In genomic region chr1:9826087-9826486, GRCh38 we compare ENCODE assay signal across 8 cellular contexts. TPM values are rescaled to one million over a fixed set of nuclear protein-coding genes. Genes with fewer than 3 reads are reported as not detected.
A peak's percentile ranks its signal among the peaks of the same experiment; 100 is the strongest.
DNase-seq lines count a peak whose midpoint lies in the region; ATAC-seq and TF ChIP-seq lines count a peak whose summit lies in the region.

No MANE protein-coding gene starts in this region.

- peak overlapping the region; percentile 91 for H3K4me2 ChIP-seq in mammary epithelial cell (ENCODE audit: insufficient read depth, low read depth, low read length)

- peak overlapping the region; percentile 85 for H2AFZ ChIP-seq in mammary epithelial cell (ENCODE audit: low read depth, low read length)

- intact Hi-C loops in mammary epithelial cell (cut with micrococcal nuclease) = no loop called here

- WGBS in mammary epithelial cell (ENCODE audit: low coverage, missing lambda C conversion rate) = 100% methylated on average over 3 of the region's 3 CpGs
- 89% methylated on average over 3 of the region's 3 CpGs for WGBS in upper lobe of left lung, 2 donors

- H3K4me3 Mint-ChIP-seq in activated T-cell treated with anti-CD3 and anti-CD28 coated beads, Interleukin-2, amount 50 U/mL, for 4 hours = peak overlapping the region; percentile 73
- peak overlapping the region; percentile 55 for H3K4me3 Mint-ChIP-seq in natural killer cell treated with Interleukin-12 subunit alpha and Interleukin-12 subunit beta and Interleukin-15 and Interleukin-18, amount 100 ng/mL, for 72 hours

- no peak for DNase-seq in activated T-cell treated with anti-CD3 and anti-CD28 coated beads, Interleukin-2, amount 50 U/mL, for 4 hours
- DNase-seq in activated T-cell treated with anti-CD3 and anti-CD28 coated beads for 4 hours = no peak
- no peak for DNase-seq in mammary epithelial cell
- no peak for DNase-seq in natural killer cell treated with Interleukin-12 subunit alpha and Interleukin-12 subunit beta and Interleukin-15 and Interleukin-18, amount 100 ng/mL, for 72 hours (ENCODE audit: low spot score)
- DNase-seq in upper lobe of left lung = no peak
- no peak for DNase-seq in NCI-H2171 (lab: John Stamatoyannopoulos, UW)
- DNase-seq in stimulated activated CD8-positive, alpha-beta memory T cell treated with anti-CD3 and anti-CD28 coated beads, Interleukin-4, amount 100 ng/mL, for 48 hours = no peak
- no peak for DNase-seq in SIG-M5 treated with dmso at 0.1 percent for 504 hours (lab: John Stamatoyannopoulos, UW; ENCODE audit: unreplicated experiment)

- no peak for TF ChIP-seq POLR2A in upper lobe of left lung (IDR thresholded peaks at IDR 0.05)

- BruUV-seq in mammary epithelial cell (replicated peaks; lab: Mats Ljungman, UMichigan) = no TSS peak

- H3K9ac ChIP-seq in mammary epithelial cell (ENCODE audit: insufficient read depth, low read length) = no peak overlapping the region

- no peaks in the 10 kb centered on the region for H3K9me3 Mint-ChIP-seq in activated T-cell treated with anti-CD3 and anti-CD28 coated beads, Interleukin-2, amount 50 U/mL, for 4 hours
- H3K9me3 Mint-ChIP-seq in natural killer cell treated with Interleukin-12 subunit alpha and Interleukin-12 subunit beta and Interleukin-15 and Interleukin-18, amount 100 ng/mL, for 72 hours = no peaks in the 10 kb centered on the region

- H3K4me1 ChIP-seq in mammary epithelial cell (ENCODE audit: insufficient read depth, low read length) (peaks cover 27% of the 10 kb centered on the region), upper lobe of left lung (peaks cover 24 to 38% (median 29%) of the 10 kb centered on the region in 4 donors)

- H3K27ac ChIP-seq in mammary epithelial cell (ENCODE audit: insufficient read depth, low read depth, low read length) = peak overlapping the region; percentile 31
- peak overlapping the region in 3 of 4 donors; percentile 81 to 91 (median 86) for H3K27ac ChIP-seq in upper lobe of left lung

- H3K27me3 Mint-ChIP-seq in activated T-cell treated with anti-CD3 and anti-CD28 coated beads, Interleukin-2, amount 50 U/mL, for 4 hours (ENCODE audit: low read depth) = no peaks in the 10 kb centered on the region
- H3K27me3 Mint-ChIP-seq in natural killer cell treated with Interleukin-12 subunit alpha and Interleukin-12 subunit beta and Interleukin-15 and Interleukin-18, amount 100 ng/mL, for 72 hours = no peaks in the 10 kb centered on the region

- TF ChIP-seq CTCF in mammary epithelial cell (conservative IDR thresholded peaks at IDR 0.05 in 1 of 2, IDR thresholded peaks at IDR 0.05 in 1 of 2; ENCODE audit: extremely low read depth in 1 of 2, insufficient read depth in 1 of 2, low read depth in 1 of 2, low read length in 2 of 2) (no peak), upper lobe of left lung (IDR thresholded peaks at IDR 0.05) (no peak)

- peak overlapping the region; percentile 19 to 26 for H3K27ac Mint-ChIP-seq in natural killer cell treated with Interleukin-12 subunit alpha and Interleukin-12 subunit beta and Interleukin-15 and Interleukin-18, amount 100 ng/mL, for 72 hours

- H4K20me1 ChIP-seq in mammary epithelial cell (ENCODE audit: insufficient read depth, low read length) = no peaks in the 10 kb centered on the region

- ATAC-seq in activated T-cell treated with anti-CD3 and anti-CD28 coated beads, Interleukin-2, amount 50 U/mL, for 4 hours = no peak
- ATAC-seq in natural killer cell treated with Interleukin-12 subunit alpha and Interleukin-12 subunit beta and Interleukin-15 and Interleukin-18, amount 100 ng/mL, for 72 hours = no peak
- no peak for ATAC-seq in upper lobe of left lung (ENCODE audit: low FRiP score in 2 of 2)

- CTCF ChIA-PET in mammary epithelial cell (lab: Charles Lee; ENCODE audit: low non-redundant PET) = interaction anchor here (0.7 kb wide), 1 partner anchor 10 kb away, joined by 3 read pairs; no protein-coding TSS in a partner anchor

- H3K9me3 ChIP-seq in mammary epithelial cell (replicated peaks; ENCODE audit: insufficient read depth, low read length) = no peaks in the 10 kb centered on the region
- no peaks in the 10 kb centered on the region for H3K9me3 ChIP-seq in upper lobe of left lung

- H3K27me3 ChIP-seq in mammary epithelial cell (ENCODE audit: insufficient read depth, low read length) (no peaks in the 10 kb centered on the region), upper lobe of left lung (no peaks in the 10 kb centered on the region)

- no peak for TF ChIP-seq EP300 in upper lobe of left lung (IDR thresholded peaks at IDR 0.05)

- no peaks in the 10 kb centered on the region for H3K36me3 Mint-ChIP-seq in activated T-cell treated with anti-CD3 and anti-CD28 coated beads, Interleukin-2, amount 50 U/mL, for 4 hours (ENCODE audit: insufficient read depth)
- no peaks in the 10 kb centered on the region for H3K36me3 Mint-ChIP-seq in natural killer cell treated with Interleukin-12 subunit alpha and Interleukin-12 subunit beta and Interleukin-15 and Interleukin-18, amount 100 ng/mL, for 72 hours

- H3K36me3 ChIP-seq in mammary epithelial cell (ENCODE audit: insufficient read depth, low read length) (no peaks in the 10 kb centered on the region), upper lobe of left lung (no peaks in the 10 kb centered on the region)

- H3K4me1 Mint-ChIP-seq in activated T-cell treated with anti-CD3 and anti-CD28 coated beads, Interleukin-2, amount 50 U/mL, for 4 hours (ENCODE audit: low read depth) = peaks cover 36% of the 10 kb centered on the region
- peaks cover 31 to 32% of the 10 kb centered on the region in 2 donors for H3K4me1 Mint-ChIP-seq in natural killer cell treated with Interleukin-12 subunit alpha and Interleukin-12 subunit beta and Interleukin-15 and Interleukin-18, amount 100 ng/mL, for 72 hours (ENCODE audit: low read depth in 2 of 2)

- H3K79me2 ChIP-seq in mammary epithelial cell (ENCODE audit: insufficient read depth, low read length) = peaks cover 28% of the 10 kb centered on the region

- in situ Hi-C loops in mammary epithelial cell (cut with MboI; ENCODE audit: low sequenced_read_pairs in 2 of 2) = no loop called here

- H3K4me3 ChIP-seq in mammary epithelial cell (replicated peaks in 1 of 3; ENCODE audit: insufficient read depth in 1 of 3, low read depth in 2 of 3, low read length in 3 of 3) (peak overlapping the region in 1 of 3 experiments; percentile 1), upper lobe of left lung (no peak overlapping the region)

- dilution Hi-C loops in mammary epithelial cell (cut with HindIII; ENCODE audit: low sequenced_read_pairs) = no loop called here

RNA-seq across cellular contexts. Expression of gene CLSTN1, which starts 2.3 kb away (rescaled TPM):
- 10 to 100 TPM; 34.4 to 38.5 (median 34.6) TPM for total RNA-seq in activated T-cell treated with anti-CD3 and anti-CD28 coated beads, Interleukin-2, amount 50 U/mL, for 4 hours
- total RNA-seq in mammary epithelial cell (100 to 1,000 TPM; 229 to 335 TPM), upper lobe of left lung (10 to 100 TPM; 35.6 to 82.7 (median 59.5) TPM)
- 168 TPM for polyA plus RNA-seq in mammary epithelial cell
- polyA minus RNA-seq in mammary epithelial cell = 399 TPM
- 10 to 100 TPM; 57.3 to 66.4 TPM for total RNA-seq in natural killer cell treated with Interleukin-12 subunit alpha and Interleukin-12 subunit beta and Interleukin-15 and Interleukin-18, amount 100 ng/mL, for 72 hours
